9 cellular contexts compared by ENCODE assay signal in genomic region chr1:206467915-206468314, GRCh38. TPM values are rescaled to one million over a fixed set of nuclear protein-coding genes. Genes with fewer than 3 reads are reported as not detected.
A peak's percentile ranks its signal among the peaks of the same experiment; 100 is the strongest.
DNase-seq lines count a peak whose midpoint lies in the region; ATAC-seq and TF ChIP-seq lines count a peak whose summit lies in the region.
"Had no signal": no experiment of that assay in that cellular context is flagged by ENCODE, and none has a peak within 500 bp of the region (broad histone marks: within the 10 kb centered on the region; RNA-seq: fewer than 3 reads in every experiment).

No MANE protein-coding gene starts in this region.

- no peak for ATAC-seq in activated T-cell treated with anti-CD3 and anti-CD28 coated beads, Interleukin-2, amount 50 U/mL, for 4 hours

- no peak for DNase-seq in activated T-cell treated with anti-CD3 and anti-CD28 coated beads, Interleukin-2, amount 50 U/mL, for 4 hours
- DNase-seq in activated T-cell treated with anti-CD3 and anti-CD28 coated beads for 4 hours (no peak), SK-N-DZ (ENCODE audit: low spot score) (peak; percentile 24), cardiac muscle cell (ENCODE audit: low read depth in 1 of 2, low spot score in 1 of 2) (peak; percentile 50 to 69), tibial artery (peak; percentile 63 to 80), ovary (no peak), NCI-H2171 treated with DMSO at 0.1 percent for 48 hours (lab: John Stamatoyannopoulos, UW) (no peak), G401 (ENCODE audit: low spot score) (no peak)

- H3K4me3 Mint-ChIP-seq in activated T-cell treated with anti-CD3 and anti-CD28 coated beads, Interleukin-2, amount 50 U/mL, for 4 hours: peak overlapping the region; percentile 51

- no peak for TF ChIP-seq POLR2A in ovary (IDR thresholded peaks at IDR 0.05)

- intact Hi-C loops in tibial artery (cut with DNase I; ENCODE audit: low total_unique reads) (no loop called here), ovary (cut with DNase I) (no loop called here)

- in situ Hi-C loops in G401 (cut with HindIII; ENCODE audit: low sequenced_read_pairs): no loop called here

- H3K27me3 Mint-ChIP-seq in activated T-cell treated with anti-CD3 and anti-CD28 coated beads, Interleukin-2, amount 50 U/mL, for 4 hours (ENCODE audit: low read depth): no peaks in the 10 kb centered on the region

- H3K27me3 ChIP-seq in cardiac muscle cell (no peaks in the 10 kb centered on the region), tibial artery (peaks cover 0 to 22% of the 10 kb centered on the region in 2 donors), ovary (no peaks in the 10 kb centered on the region)

- H3K9me3 Mint-ChIP-seq in activated T-cell treated with anti-CD3 and anti-CD28 coated beads, Interleukin-2, amount 50 U/mL, for 4 hours: no peaks in the 10 kb centered on the region

- H3K4me1 Mint-ChIP-seq in activated T-cell treated with anti-CD3 and anti-CD28 coated beads, Interleukin-2, amount 50 U/mL, for 4 hours (ENCODE audit: low read depth): peaks cover 85% of the 10 kb centered on the region

- WGBS in ovary, 3 donors: 49 to 57% (median 57%) methylated on average over 9 of the region's 9 CpGs

- no peak for TF ChIP-seq EP300 in ovary (IDR thresholded peaks at IDR 0.05)

- no peak for TF ChIP-seq CTCF in cardiac muscle cell (IDR thresholded peaks at IDR 0.05; ENCODE audit: low read depth, low read length)
- no peak for TF ChIP-seq CTCF in tibial artery (IDR thresholded peaks at IDR 0.05)
- TF ChIP-seq CTCF in ovary (IDR thresholded peaks at IDR 0.05): no peak

- no peaks in the 10 kb centered on the region for H3K9me3 ChIP-seq in cardiac muscle cell (ENCODE audit: low read depth)
- no peaks in the 10 kb centered on the region for H3K9me3 ChIP-seq in tibial artery
- no peaks in the 10 kb centered on the region for H3K9me3 ChIP-seq in ovary

- H3K36me3 Mint-ChIP-seq in activated T-cell treated with anti-CD3 and anti-CD28 coated beads, Interleukin-2, amount 50 U/mL, for 4 hours (ENCODE audit: insufficient read depth): no peaks in the 10 kb centered on the region

- H3K27ac ChIP-seq in cardiac muscle cell (no peak overlapping the region), tibial artery (no peak overlapping the region), ovary (no peak overlapping the region)
- H3K27ac ChIP-seq: C4-2B had no signal

- no peak overlapping the region for H3K4me3 ChIP-seq in cardiac muscle cell
- H3K4me3 ChIP-seq in tibial artery: no peak overlapping the region
- H3K4me3 ChIP-seq in ovary: no peak overlapping the region

- H3K36me3 ChIP-seq in cardiac muscle cell (no peaks in the 10 kb centered on the region), tibial artery (no peaks in the 10 kb centered on the region), ovary (no peaks in the 10 kb centered on the region)

- H3K4me1 ChIP-seq in cardiac muscle cell (ENCODE audit: low read depth): peaks cover 46% of the 10 kb centered on the region
- peaks cover 6 to 21% (median 18%) of the 10 kb centered on the region in 4 donors for H3K4me1 ChIP-seq in tibial artery
- peaks cover 9% of the 10 kb centered on the region for H3K4me1 ChIP-seq in ovary (ENCODE audit: insufficient read depth)

RNA-seq across cellular contexts. Expression of gene IKBKE, which starts 2.4 kb away (rescaled TPM):
- 10 to 100 TPM; 14.7 to 17.2 (median 16.1) TPM for total RNA-seq in activated T-cell treated with anti-CD3 and anti-CD28 coated beads, Interleukin-2, amount 50 U/mL, for 4 hours
- 1.9 and 2.8 TPM in 2 replicates for polyA plus RNA-seq in SK-N-DZ (2014; cell fraction: cytosol; rRNA removed)
- polyA plus RNA-seq in SK-N-DZ (2014; cell fraction: nucleus; rRNA removed): 3.7 and 5.6 TPM in 2 replicates
- total RNA-seq in cardiac muscle cell: 22.8 and 24.7 TPM in 2 replicates
- 13.6 and 27.0 TPM in 2 replicates for polyA plus RNA-seq in cardiac muscle cell
- 1 to 10 TPM in 6 of 7 donors, under 1 TPM in 1; 0.86 to 3.9 (median 2.6) TPM for total RNA-seq in ovary
- 1 to 10 TPM; 1.2 to 1.3 TPM for polyA plus RNA-seq in ovary
- 12.7 and 27.8 TPM in 2 replicates for total RNA-seq in G401 (2014; rRNA removed; shearing (Covaris generic))

RNA-seq across cellular contexts. Expression of gene RASSF5, which starts 39.4 kb away (rescaled TPM):
- total RNA-seq in activated T-cell treated with anti-CD3 and anti-CD28 coated beads, Interleukin-2, amount 50 U/mL, for 4 hours: 100 to 1,000 TPM; 179 to 227 (median 216) TPM
- 0.05 TPM in 1 of 2 replicates, not detected in the other for polyA plus RNA-seq in SK-N-DZ (2014; cell fraction: cytosol; rRNA removed)
- polyA plus RNA-seq in SK-N-DZ (2014; cell fraction: nucleus; rRNA removed): not detected in 2 replicates
- total RNA-seq in cardiac muscle cell (45.3 and 50.7 TPM in 2 replicates), ovary (10 to 100 TPM in 1 of 7 donors, 1 to 10 TPM in 6; 1.9 to 11.8 (median 5.3) TPM)
- polyA plus RNA-seq in cardiac muscle cell (40.9 and 42.0 TPM in 2 replicates), ovary (1 to 10 TPM; 1.8 to 9.0 TPM)
- 0.68 TPM in 1 of 2 replicates, not detected in the other for total RNA-seq in G401 (2014; rRNA removed; shearing (Covaris generic))

Comparison
In these comparisons a context has a peak if more than half of its experiments do, and no peak if none do; other contexts are left out.
1. DNase-seq: peak in SK-N-DZ (single experiment), cardiac muscle cell (2 of 2) and tibial artery (2 of 2); none in activated T-cell treated with anti-CD3 and anti-CD28 coated beads, Interleukin-2, amount 50 U/mL, for 4 hours (single experiment), activated T-cell treated with anti-CD3 and anti-CD28 coated beads for 4 hours (single experiment), ovary (0 of 5), NCI-H2171 treated with DMSO at 0.1 percent for 48 hours (single experiment) and G401 (single experiment).